ENCODE assay signal across 8 cellular contexts in genomic region chr19:10107254-10107653, GRCh38. TPM values are rescaled to one million over a fixed set of nuclear protein-coding genes. Genes with fewer than 3 reads are reported as not detected.
DNase-seq lines count a peak whose midpoint lies in the region; ATAC-seq and TF ChIP-seq lines count a peak whose summit lies in the region.

No MANE protein-coding gene starts in this region.

- no peak for ATAC-seq in activated T-cell treated with anti-CD3 and anti-CD28 coated beads, Interleukin-2, amount 50 U/mL, for 4 hours
- ATAC-seq in GM18909 (IDR thresholded peaks at IDR 0.05; ENCODE audit: poor library complexity, unreplicated experiment) = no peak

- peaks cover 69% of the 10 kb centered on the region for H3K4me1 Mint-ChIP-seq in activated T-cell treated with anti-CD3 and anti-CD28 coated beads, Interleukin-2, amount 50 U/mL, for 4 hours (ENCODE audit: low read depth)
- peaks cover 56% of the 10 kb centered on the region for H3K4me1 Mint-ChIP-seq in activated naive CD8-positive, alpha-beta T cell treated with anti-CD3 and anti-CD28 coated beads for 36 hours

- peak overlapping the region; percentile 97 for H3K4me3 Mint-ChIP-seq in activated T-cell treated with anti-CD3 and anti-CD28 coated beads, Interleukin-2, amount 50 U/mL, for 4 hours
- H3K4me3 Mint-ChIP-seq in activated naive CD8-positive, alpha-beta T cell treated with anti-CD3 and anti-CD28 coated beads for 36 hours = peak overlapping the region; percentile 91

- DNase-seq in activated T-cell treated with anti-CD3 and anti-CD28 coated beads, Interleukin-2, amount 50 U/mL, for 4 hours = no peak
- DNase-seq in activated T-cell treated with anti-CD3 and anti-CD28 coated beads, Interleukin-2, amount 50 U/mL, for 48 hours = no peak
- no peak for DNase-seq in activated naive CD8-positive, alpha-beta T cell treated with anti-CD3 and anti-CD28 coated beads for 36 hours
- DNase-seq in kidney epithelial cell (ENCODE audit: low read depth) = no peak
- no peak for DNase-seq in GOT3 (lab: John Stamatoyannopoulos, UW)
- no peak for DNase-seq in NCI-H1417 (lab: John Stamatoyannopoulos, UW)

- no peaks in the 10 kb centered on the region for H3K27me3 ChIP-seq in kidney epithelial cell (ENCODE audit: control insufficient read depth, insufficient read depth, low read length)
- no peaks in the 10 kb centered on the region for H3K27me3 ChIP-seq in thymus (ENCODE audit: control insufficient read depth, insufficient read depth)

- no peak for TF ChIP-seq CTCF in kidney epithelial cell (IDR thresholded peaks at IDR 0.05; ENCODE audit: insufficient read depth, low read length, poor library complexity, severe bottlenecking)

- H3K9me3 Mint-ChIP-seq in activated T-cell treated with anti-CD3 and anti-CD28 coated beads, Interleukin-2, amount 50 U/mL, for 4 hours = no peaks in the 10 kb centered on the region
- no peaks in the 10 kb centered on the region for H3K9me3 Mint-ChIP-seq in activated naive CD8-positive, alpha-beta T cell treated with anti-CD3 and anti-CD28 coated beads for 36 hours

- H3K4me3 ChIP-seq in kidney epithelial cell (ENCODE audit: low read depth, low read length) = peak overlapping the region; percentile 69
- H3K4me3 ChIP-seq in thymus (ENCODE audit: low read length) = no peak overlapping the region

- H3K27me3 Mint-ChIP-seq in activated T-cell treated with anti-CD3 and anti-CD28 coated beads, Interleukin-2, amount 50 U/mL, for 4 hours (ENCODE audit: low read depth) = no peaks in the 10 kb centered on the region
- no peaks in the 10 kb centered on the region for H3K27me3 Mint-ChIP-seq in activated naive CD8-positive, alpha-beta T cell treated with anti-CD3 and anti-CD28 coated beads for 36 hours

- peaks cover 3% of the 10 kb centered on the region for H3K36me3 ChIP-seq in kidney epithelial cell (ENCODE audit: control insufficient read depth, insufficient read depth, low read length)
- peaks cover 41% of the 10 kb centered on the region for H3K36me3 ChIP-seq in thymus (ENCODE audit: control insufficient read depth, insufficient read depth)

- WGBS in thymus = 91% methylated on average over 10 of the region's 10 CpGs

- H3K36me3 Mint-ChIP-seq in activated T-cell treated with anti-CD3 and anti-CD28 coated beads, Interleukin-2, amount 50 U/mL, for 4 hours (ENCODE audit: insufficient read depth) = peaks cover 33% of the 10 kb centered on the region
- peaks cover 53% of the 10 kb centered on the region for H3K36me3 Mint-ChIP-seq in activated naive CD8-positive, alpha-beta T cell treated with anti-CD3 and anti-CD28 coated beads for 36 hours

- H3K9me3 ChIP-seq in thymus (ENCODE audit: control insufficient read depth) = no peaks in the 10 kb centered on the region

- peak overlapping the region; percentile 25 for H3K27ac ChIP-seq in thymus (ENCODE audit: low read depth)

- peaks cover 21% of the 10 kb centered on the region for H3K4me1 ChIP-seq in thymus (ENCODE audit: control insufficient read depth, insufficient read depth, low read length)

- peak overlapping the region; percentile 100 for H3K27ac Mint-ChIP-seq in activated naive CD8-positive, alpha-beta T cell treated with anti-CD3 and anti-CD28 coated beads for 36 hours

RNA-seq across cellular contexts. Expression of gene PPAN, which starts 1.1 kb away (rescaled TPM):
- 100 to 1,000 TPM; 479 to 497 (median 489) TPM for total RNA-seq in activated T-cell treated with anti-CD3 and anti-CD28 coated beads, Interleukin-2, amount 50 U/mL, for 4 hours
- 100 to 1,000 TPM; 214 to 227 TPM for total RNA-seq in activated naive CD8-positive, alpha-beta T cell treated with anti-CD3 and anti-CD28 coated beads for 36 hours
- 50.0 and 63.4 TPM in 2 replicates for total RNA-seq in kidney epithelial cell
- 54.9 TPM for polyA plus RNA-seq in thymus

RNA-seq across cellular contexts. Expression of gene P2RY11, which starts 4.2 kb away (rescaled TPM):
- total RNA-seq in activated T-cell treated with anti-CD3 and anti-CD28 coated beads, Interleukin-2, amount 50 U/mL, for 4 hours = 10 to 100 TPM; 74.8 to 87.5 (median 82.6) TPM
- 10 to 100 TPM; 57.8 to 64.0 TPM for total RNA-seq in activated naive CD8-positive, alpha-beta T cell treated with anti-CD3 and anti-CD28 coated beads for 36 hours
- 6.3 and 9.4 TPM in 2 replicates for total RNA-seq in kidney epithelial cell
- 14.5 TPM for polyA plus RNA-seq in thymus

RNA-seq across cellular contexts. Expression of gene ANGPTL6, which starts 4.8 kb away (rescaled TPM):
- total RNA-seq in activated T-cell treated with anti-CD3 and anti-CD28 coated beads, Interleukin-2, amount 50 U/mL, for 4 hours = 10 to 100 TPM in 1 of 3 donors, 1 to 10 TPM in 2; 9.2 to 11.0 (median 9.2) TPM
- total RNA-seq in activated naive CD8-positive, alpha-beta T cell treated with anti-CD3 and anti-CD28 coated beads for 36 hours = 1 to 10 TPM; 8.5 to 9.8 TPM
- total RNA-seq in kidney epithelial cell = 0.96 TPM in 1 of 2 replicates, not detected in the other
- 4.7 TPM for polyA plus RNA-seq in thymus

RNA-seq across cellular contexts. Expression of gene EIF3G, which starts 12.4 kb away (rescaled TPM):
- 100 to 1,000 TPM; 503 to 538 (median 523) TPM for total RNA-seq in activated T-cell treated with anti-CD3 and anti-CD28 coated beads, Interleukin-2, amount 50 U/mL, for 4 hours
- total RNA-seq in activated naive CD8-positive, alpha-beta T cell treated with anti-CD3 and anti-CD28 coated beads for 36 hours = 100 to 1,000 TPM; 287 to 293 TPM
- total RNA-seq in kidney epithelial cell = 321 and 329 TPM in 2 replicates
- polyA plus RNA-seq in thymus = 188 TPM

RNA-seq across cellular contexts. Expression of gene SHFL, which starts 21.1 kb away (rescaled TPM):
- total RNA-seq in activated T-cell treated with anti-CD3 and anti-CD28 coated beads, Interleukin-2, amount 50 U/mL, for 4 hours = 10 to 100 TPM; 20.1 to 26.8 (median 26.2) TPM
- 10 to 100 TPM; 46.8 to 47.0 TPM for total RNA-seq in activated naive CD8-positive, alpha-beta T cell treated with anti-CD3 and anti-CD28 coated beads for 36 hours
- 32.1 and 35.3 TPM in 2 replicates for total RNA-seq in kidney epithelial cell
- polyA plus RNA-seq in thymus = 55.6 TPM
